ENCODE assay signal across 8 cellular contexts in the genomic region with DNA sequence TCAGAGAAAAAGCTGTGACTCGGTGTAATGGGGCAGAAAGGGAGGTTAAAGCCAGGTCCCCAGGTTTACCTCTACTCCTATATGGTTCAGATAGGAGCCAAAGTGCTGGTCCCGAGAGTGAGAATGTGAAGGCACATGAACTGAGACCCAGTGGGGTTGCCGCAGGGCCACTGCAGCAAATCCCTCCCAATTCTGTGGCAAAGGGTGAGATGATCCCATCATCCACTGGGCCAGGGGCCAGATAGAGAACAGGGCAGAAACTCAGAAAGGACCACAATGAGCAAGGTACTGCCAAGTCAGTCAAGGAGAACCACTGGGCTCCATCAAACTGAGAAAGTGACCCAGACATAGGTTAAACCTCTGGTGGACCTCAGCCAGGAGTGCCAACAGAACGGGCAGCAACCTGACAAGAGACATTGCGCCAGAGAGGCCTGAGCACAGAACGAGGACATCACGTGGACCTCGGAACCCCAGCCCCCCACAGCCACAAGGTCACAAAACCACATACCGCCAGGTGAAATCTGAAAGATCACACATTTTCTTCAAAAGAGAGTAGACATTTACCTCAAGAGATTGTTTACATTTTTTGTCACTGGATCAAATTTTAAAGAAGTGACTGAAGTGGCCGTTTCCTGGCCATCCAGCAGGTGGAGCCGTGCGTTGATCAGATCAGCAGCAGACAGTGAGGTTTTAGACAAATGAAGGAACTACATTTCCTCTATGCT. TPM values are rescaled to one million over a fixed set of nuclear protein-coding genes. Genes with fewer than 3 reads are reported as not detected.
DNase-seq lines count a peak whose midpoint lies in the region; TF ChIP-seq lines count a peak whose summit lies in the region.

No MANE protein-coding gene starts in this region.

- H3K4me3 ChIP-seq in OCI-LY3 (ENCODE audit: low read length) (peak overlapping the region; percentile 46), esophagus squamous epithelium (no peak overlapping the region), stomach (no peak overlapping the region)

- H3K79me2 ChIP-seq in OCI-LY3 (ENCODE audit: low read length) = no peaks in the 10 kb centered on the region

- TF ChIP-seq CTCF in OCI-LY3 (IDR thresholded peaks at IDR 0.05; ENCODE audit: low read depth, low read length) (peak; percentile 97), esophagus squamous epithelium (IDR thresholded peaks at IDR 0.05) (peak; percentile 78 to 93 (median 85)), nephron progenitor cell (IDR thresholded peaks at IDR 0.05) (peak; percentile 79), stomach (IDR thresholded peaks at IDR 0.05) (peak in 5 of 7 experiments; percentile 69 to 90 (median 81))

- H2AFZ ChIP-seq in OCI-LY3 (ENCODE audit: low read depth, low read length) = peak overlapping the region; percentile 98

- no peaks in the 10 kb centered on the region for H4K20me1 ChIP-seq in OCI-LY3 (ENCODE audit: insufficient read depth, low read length)

- H3K27ac ChIP-seq in OCI-LY3 (ENCODE audit: low read length) (no peak overlapping the region), esophagus squamous epithelium (no peak overlapping the region), stomach (no peak overlapping the region)

- H3K4me2 ChIP-seq in OCI-LY3 (ENCODE audit: low read length) = peak overlapping the region; percentile 73

- intact Hi-C loops in esophagus squamous epithelium (cut with DNase I) = loop anchor here (5.0 kb wide), 1 partner anchor 34 kb away; no protein-coding TSS in a partner anchor
- intact Hi-C loops in stomach (cut with DNase I; ENCODE audit: low total_unique reads) = no loop called here

- no peak for TF ChIP-seq EP300 in stomach (IDR thresholded peaks at IDR 0.05)

- no peaks in the 10 kb centered on the region for H3K27me3 ChIP-seq in OCI-LY3 (ENCODE audit: low read depth, low read length)
- no peaks in the 10 kb centered on the region for H3K27me3 ChIP-seq in esophagus squamous epithelium
- H3K27me3 ChIP-seq in stomach = no peaks in the 10 kb centered on the region

- DNase-seq in Ammon's horn (ENCODE audit: low spot score) = peak; percentile 87
- peak; percentile 42 for DNase-seq in GM19238 (ENCODE audit: insufficient read length, low spot score)
- DNase-seq in HT1080 (ENCODE audit: low read depth) = peak; percentile 51
- DNase-seq in activated T-cell treated with anti-CD3 and anti-CD28 coated beads, Interleukin-2, amount 50 U/mL, for 1 hour = peak; percentile 72
- no peak for DNase-seq in esophagus squamous epithelium (lab: John Stamatoyannopoulos, UW)
- DNase-seq in nephron progenitor cell = peak; percentile 64
- DNase-seq in stomach = peak; percentile 75

- H3K9me3 ChIP-seq in OCI-LY3 (ENCODE audit: insufficient read depth, low read length) (no peaks in the 10 kb centered on the region), esophagus squamous epithelium (no peaks in the 10 kb centered on the region), stomach (no peaks in the 10 kb centered on the region)

- no peaks in the 10 kb centered on the region for H3K9me3 Mint-ChIP-seq in nephron progenitor cell

- H3K36me3 ChIP-seq in OCI-LY3 (replicated peaks; ENCODE audit: low read depth, low read length) = no peaks in the 10 kb centered on the region
- H3K36me3 ChIP-seq in esophagus squamous epithelium = no peaks in the 10 kb centered on the region
- no peaks in the 10 kb centered on the region for H3K36me3 ChIP-seq in stomach

- TF ChIP-seq POLR2A in esophagus squamous epithelium (IDR thresholded peaks at IDR 0.05) (no peak), stomach (IDR thresholded peaks at IDR 0.05) (no peak)

- peaks cover 22% of the 10 kb centered on the region for H3K4me1 ChIP-seq in OCI-LY3 (ENCODE audit: low read length)
- H3K4me1 ChIP-seq in esophagus squamous epithelium = peaks cover 0 to 19% (median 3%) of the 10 kb centered on the region in 3 donors
- peaks cover 0 to 16% (median 5%) of the 10 kb centered on the region in 4 donors for H3K4me1 ChIP-seq in stomach

- 27 to 31% methylated on average over 11 to 12 of the region's 12 CpGs for WGBS in esophagus squamous epithelium, 2 donors
- WGBS in stomach, 5 donors = 28 to 42% (median 32%) methylated on average over 12 of the region's 12 CpGs

- no peaks in the 10 kb centered on the region for H3K27me3 Mint-ChIP-seq in nephron progenitor cell (ENCODE audit: low read depth, poor library complexity)

- no peak overlapping the region for H3K27ac Mint-ChIP-seq in nephron progenitor cell

- H3K4me1 Mint-ChIP-seq in nephron progenitor cell = no peaks in the 10 kb centered on the region

- no peaks in the 10 kb centered on the region for H3K36me3 Mint-ChIP-seq in nephron progenitor cell (ENCODE audit: low read depth)

- peak overlapping the region; percentile 39; the same call in 1 of the 2 replicates for H3K9ac ChIP-seq in OCI-LY3 (ENCODE audit: low read length)

- H3K4me3 Mint-ChIP-seq in nephron progenitor cell = no peak overlapping the region

RNA-seq across cellular contexts. Expression of gene ITPR2, which starts 20.5 kb away (rescaled TPM):
- total RNA-seq in HT1080 (2014; rRNA removed; shearing (Covaris generic)) = 4.9 and 9.3 TPM in 2 replicates
- polyA plus RNA-seq in HT1080 (2015; cell fraction: cytosol; rRNA removed) = 1.2 and 2.7 TPM in 2 replicates
- polyA plus RNA-seq in HT1080 (2015; cell fraction: nucleus; rRNA removed) = 8.0 TPM in 2 replicates
- 10 to 100 TPM; 30.7 to 49.3 (median 37.6) TPM for total RNA-seq in esophagus squamous epithelium
- total RNA-seq in stomach = 100 to 1,000 TPM in 1 of 5 donors, 10 to 100 TPM in 4; 23.2 to 172 (median 37.1) TPM
- 1 to 10 TPM; 1.4 to 2.3 (median 1.8) TPM for polyA plus RNA-seq in stomach
